ENCODE assay signal across 1 cellular context in genomic region chr6:55175778-55176084, GRCh38.
TF ChIP-seq lines count a peak whose summit lies in the region.

No MANE protein-coding gene starts in this region.

TF ChIP-seq in H1, 55 proteins besides CTCF, POLR2A, EP300 and RAD21:
- TF ChIP-seq KDM4A (IDR thresholded peaks at IDR 0.05; ENCODE audit: low read depth, low read length, severe bottlenecking) (no peak), BCL11A (IDR thresholded peaks at IDR 0.05; ENCODE audit: low read depth in 2 of 2, low read length in 2 of 2) (no peak), SP2 (IDR thresholded peaks at IDR 0.05; ENCODE audit: low read length) (no peak), TAF1 (IDR thresholded peaks at IDR 0.05; ENCODE audit: low read depth, low read length) (no peak), HDAC6 (IDR thresholded peaks at IDR 0.05; ENCODE audit: low read depth, low read length) (no peak), TCF12 (IDR thresholded peaks at IDR 0.05; ENCODE audit: low read depth, low read length) (no peak), CREB1 (IDR thresholded peaks at IDR 0.05) (no peak), JUND (IDR thresholded peaks at IDR 0.05; ENCODE audit: low read length) (no peak), TAF7 (optimal IDR thresholded peaks at IDR 0.05; ENCODE audit: borderline replicate concordance, low read depth, low read length) (no peak), SIX5 (IDR thresholded peaks at IDR 0.05; ENCODE audit: low read depth, low read length) (no peak), RXRA (IDR thresholded peaks at IDR 0.05; ENCODE audit: insufficient read depth, low read depth, low read length) (no peak)
- TF ChIP-seq, protein P1, sequence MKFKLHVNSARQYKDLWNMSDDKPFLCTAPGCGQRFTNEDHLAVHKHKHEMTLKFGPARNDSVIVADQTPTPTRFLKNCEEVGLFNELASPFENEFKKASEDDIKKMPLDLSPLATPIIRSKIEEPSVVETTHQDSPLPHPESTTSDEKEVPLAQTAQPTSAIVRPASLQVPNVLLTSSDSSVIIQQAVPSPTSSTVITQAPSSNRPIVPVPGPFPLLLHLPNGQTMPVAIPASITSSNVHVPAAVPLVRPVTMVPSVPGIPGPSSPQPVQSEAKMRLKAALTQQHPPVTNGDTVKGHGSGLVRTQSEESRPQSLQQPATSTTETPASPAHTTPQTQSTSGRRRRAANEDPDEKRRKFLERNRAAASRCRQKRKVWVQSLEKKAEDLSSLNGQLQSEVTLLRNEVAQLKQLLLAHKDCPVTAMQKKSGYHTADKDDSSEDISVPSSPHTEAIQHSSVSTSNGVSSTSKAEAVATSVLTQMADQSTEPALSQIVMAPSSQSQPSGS (IDR thresholded peaks at IDR 0.05; ENCODE audit: low read length): no peak
